8 cellular contexts compared by ENCODE assay signal in the genomic region with DNA sequence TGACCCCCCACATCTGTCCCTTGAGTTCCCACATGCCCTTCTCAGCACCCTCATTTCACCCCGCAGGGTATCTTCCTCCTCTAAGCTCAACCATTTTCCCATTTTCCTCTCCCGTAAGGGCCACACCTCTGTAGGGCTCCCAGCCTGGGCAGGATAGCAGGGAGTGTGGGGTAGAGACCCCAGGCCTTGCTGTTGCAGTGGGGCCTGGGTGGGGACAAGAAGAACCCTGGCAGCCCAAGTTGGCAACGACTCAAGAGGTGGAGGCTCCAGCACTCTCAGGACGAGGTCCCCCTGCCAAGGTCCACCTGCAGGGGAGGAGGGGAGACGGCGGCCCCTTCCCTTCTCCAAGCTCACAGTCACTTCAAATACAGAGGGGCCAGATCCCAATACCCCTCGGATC. TPM values are rescaled to one million over a fixed set of nuclear protein-coding genes. Genes with fewer than 3 reads are reported as not detected.
DNase-seq lines count a peak whose midpoint lies in the region; ATAC-seq, FAIRE-seq and TF ChIP-seq lines count a peak whose summit lies in the region.

No MANE protein-coding gene starts in this region.

- no peak for ATAC-seq in K562
- ATAC-seq in GM21737 (IDR thresholded peaks at IDR 0.05; ENCODE audit: unreplicated experiment) = no peak

- TF ChIP-seq RAD21 in K562 (CRISPR knock-in tag; conservative IDR thresholded peaks at IDR 0.05 in 1 of 2, IDR thresholded peaks at IDR 0.05 in 1 of 2) = no peak

- H3K36me3 Mint-ChIP-seq in activated T-cell treated with anti-CD3 and anti-CD28 coated beads, Interleukin-2, amount 50 U/mL, for 24 hours (ENCODE audit: low read depth) = no peaks in the 10 kb centered on the region

- intact Hi-C loops in K562 (cut with micrococcal nuclease) = no loop called here
- intact Hi-C loops in transverse colon (cut with DNase I; ENCODE audit: low total_unique reads) = no loop called here

- TF ChIP-seq CTCF in K562 (IDR thresholded peaks at IDR 0.05 in 2 of 3, conservative IDR thresholded peaks at IDR 0.05 in 1 of 3; ENCODE audit: insufficient read depth in 2 of 3, low read depth in 1 of 3, low read length in 3 of 3) (no peak), transverse colon (IDR thresholded peaks at IDR 0.05) (no peak)

- H3K4me1 Mint-ChIP-seq in activated T-cell treated with anti-CD3 and anti-CD28 coated beads, Interleukin-2, amount 50 U/mL, for 24 hours (ENCODE audit: low read depth) = peaks cover 5% of the 10 kb centered on the region

- FAIRE-seq in K562 (lab: Jason Lieb, UNC) = no peak

- no peak overlapping the region; a peak in 1 of 4 replicates for H3K9ac ChIP-seq in K562 (ENCODE audit: insufficient read depth in 1 of 2, low read depth in 2 of 2, low read length in 2 of 2)

- no peak for TF ChIP-seq POLR2A in K562 (conservative IDR thresholded peaks at IDR 0.05)
- no peak for TF ChIP-seq POLR2A in transverse colon (IDR thresholded peaks at IDR 0.05)

- DNase-seq in activated T-cell treated with anti-CD3 and anti-CD28 coated beads, Interleukin-2, amount 50 U/mL, for 24 hours = no peak
- DNase-seq in activated T-cell treated with anti-CD3 and anti-CD28 coated beads for 4 hours = no peak
- peak in 1 of 4 experiments; percentile 8 for DNase-seq in K562 (ENCODE audit: extremely low read depth in 1 of 4, low spot score in 3 of 4)
- DNase-seq in mesenteric fat pad (ENCODE audit: low spot score) = peak; percentile 67
- peak; percentile 11 for DNase-seq in transverse colon
- no peak for DNase-seq in Ammon's horn (ENCODE audit: low spot score)
- DNase-seq in COLO668 (lab: John Stamatoyannopoulos, UW; ENCODE audit: unreplicated experiment) = no peak

- no peak overlapping the region for H3K27ac Mint-ChIP-seq in activated T-cell treated with anti-CD3 and anti-CD28 coated beads, Interleukin-2, amount 50 U/mL, for 24 hours

- H3K4me3 ChIP-seq in K562 (no peak overlapping the region), transverse colon (peak overlapping the region in 1 of 4 donors; percentile 77)

- H3K9me3 Mint-ChIP-seq in activated T-cell treated with anti-CD3 and anti-CD28 coated beads, Interleukin-2, amount 50 U/mL, for 24 hours = no peaks in the 10 kb centered on the region

- TF ChIP-seq EP300 in K562 (IDR thresholded peaks at IDR 0.05; ENCODE audit: low read length) (no peak), transverse colon (IDR thresholded peaks at IDR 0.05; ENCODE audit: low read depth) (no peak)

- peaks cover 12 to 24% of the 10 kb centered on the region in 2 experiments for H3K4me1 ChIP-seq in K562 (replicated peaks in 1 of 2; ENCODE audit: control insufficient read depth in 2 of 2, insufficient read depth in 2 of 2, low read length in 2 of 2)
- peaks cover 9 to 45% (median 29%) of the 10 kb centered on the region in 4 donors for H3K4me1 ChIP-seq in transverse colon

- H3K9me1 ChIP-seq in K562 (ENCODE audit: control insufficient read depth, insufficient read depth, low read length) = no peaks in the 10 kb centered on the region

- H3K27me3 Mint-ChIP-seq in activated T-cell treated with anti-CD3 and anti-CD28 coated beads, Interleukin-2, amount 50 U/mL, for 24 hours = peaks cover 41% of the 10 kb centered on the region

- H3K36me3 ChIP-seq in K562 (ENCODE audit: control insufficient read depth, insufficient read depth, low read length) (no peaks in the 10 kb centered on the region), transverse colon (no peaks in the 10 kb centered on the region)

- H4K20me1 ChIP-seq in K562 (replicated peaks; ENCODE audit: control insufficient read depth, insufficient read depth, low read length) = no peaks in the 10 kb centered on the region

- CTCF ChIA-PET in K562 (lab: Yijun Ruan, JAX; ENCODE audit: low intra/inter-chr PET ratio) = interaction anchor here (0.9 to 6.8 kb wide), 3 partner anchors 25 to 94 kb away, joined by 3 to 147 read pairs (median 14); a partner anchor contains a TSS

- peak overlapping the region; percentile 92 for H2AFZ ChIP-seq in K562 (ENCODE audit: low read depth, low read length)

- BruUV-seq in K562 (replicated peaks; lab: Mats Ljungman, UMichigan) = no TSS peak

- in situ Hi-C loops in K562 (cut with MboI) (loop anchor here (5.0 kb wide), 1 partner anchor 65 kb away; no protein-coding TSS in a partner anchor), transverse colon (cut with MboI; ENCODE audit: low pct_ligation_motif_present in 1 of 4, low pct_unique_long_range_greater_than_20kb in 1 of 4, low sequenced_read_pairs in 3 of 4) (loop anchor here in 1 of 4 donors (10.0 kb wide), 1 partner anchor 67 kb away; a partner anchor contains a TSS)

- no peaks in the 10 kb centered on the region for H3K9me3 ChIP-seq in K562 (replicated peaks; ENCODE audit: control insufficient read depth, insufficient read depth, low read depth, low read length)
- no peaks in the 10 kb centered on the region for H3K9me3 ChIP-seq in transverse colon

- peak overlapping the region; percentile 52 for H3K4me3 Mint-ChIP-seq in activated T-cell treated with anti-CD3 and anti-CD28 coated beads, Interleukin-2, amount 50 U/mL, for 24 hours

- WGBS in K562 (ENCODE audit: insufficient coverage, low coverage, missing lambda C conversion rate) = 53% methylated on average over 3 of the region's 7 CpGs
- 47% methylated on average over 7 of the region's 7 CpGs; no CpG with 5 or more reads in 1 of the 2 donors for WGBS in transverse colon (ENCODE audit: low coverage in 1 of 2), 2 donors

- H3K79me2 ChIP-seq in K562 (ENCODE audit: control insufficient read depth, insufficient read depth, low read length) = no peaks in the 10 kb centered on the region

- H3K27ac ChIP-seq in K562 (ENCODE audit: extremely low read depth, low read depth, low read length) = no peak overlapping the region
- peak overlapping the region; percentile 78 to 87 (median 80) for H3K27ac ChIP-seq in transverse colon

- peak overlapping the region; percentile 72 for H3K4me2 ChIP-seq in K562 (ENCODE audit: insufficient read depth, low read length)

- POLR2A ChIA-PET in K562 (lab: Yijun Ruan, JAX) = no interaction called here

- H3K27me3 ChIP-seq in K562 (ENCODE audit: control insufficient read depth in 2 of 2, insufficient read depth in 2 of 2, low read length in 2 of 2) (peaks cover 0 to 8% of the 10 kb centered on the region in 2 experiments; a peak in 2 of 5 replicates), transverse colon (peaks cover 11% of the 10 kb centered on the region)

TF ChIP-seq in K562, 482 proteins besides CTCF, POLR2A, EP300 and RAD21 (continues in another document):
- no peak for TF ChIP-seq ZNF76 (CRISPR knock-in tag; IDR thresholded peaks at IDR 0.05; ENCODE audit: borderline replicate concordance)
- no peak for TF ChIP-seq TBP (optimal IDR thresholded peaks at IDR 0.05; ENCODE audit: low read depth, low read length)
- no peak for TF ChIP-seq NR3C1 (CRISPR knock-in tag; IDR thresholded peaks at IDR 0.05)
- TF ChIP-seq ZSCAN29 (IDR thresholded peaks at IDR 0.05) = no peak
- no peak for TF ChIP-seq ZNF436 (CRISPR knock-in tag; IDR thresholded peaks at IDR 0.05)
- TF ChIP-seq, protein P1, sequence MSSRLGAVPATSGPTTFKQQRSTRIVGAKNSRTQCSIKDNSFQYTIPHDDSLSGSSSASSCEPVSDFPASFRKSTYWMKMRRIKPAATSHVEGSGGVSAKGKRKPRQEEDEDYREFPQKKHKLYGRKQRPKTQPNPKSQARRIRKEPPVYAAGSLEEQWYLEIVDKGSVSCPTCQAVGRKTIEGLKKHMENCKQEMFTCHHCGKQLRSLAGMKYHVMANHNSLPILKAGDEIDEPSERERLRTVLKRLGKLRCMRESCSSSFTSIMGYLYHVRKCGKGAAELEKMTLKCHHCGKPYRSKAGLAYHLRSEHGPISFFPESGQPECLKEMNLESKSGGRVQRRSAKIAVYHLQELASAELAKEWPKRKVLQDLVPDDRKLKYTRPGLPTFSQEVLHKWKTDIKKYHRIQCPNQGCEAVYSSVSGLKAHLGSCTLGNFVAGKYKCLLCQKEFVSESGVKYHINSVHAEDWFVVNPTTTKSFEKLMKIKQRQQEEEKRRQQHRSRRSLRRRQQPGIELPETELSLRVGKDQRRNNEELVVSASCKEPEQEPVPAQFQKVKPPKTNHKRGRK (tag; IDR thresholded peaks at IDR 0.05) = no peak

RNA-seq across cellular contexts. Expression of a gene that starts 2.0 kb away (rescaled TPM):
- total RNA-seq in K562 (2011; cell fraction: chromatin; rRNA removed; ENCODE audit: low replicate concordance) = 0.62 and 2.3 TPM in 2 replicates
- 0.79 and 2.2 TPM in 2 replicates for total RNA-seq in K562 (2011; cell fraction: nucleolus; rRNA removed)
- total RNA-seq in K562 (2011; cell fraction: nucleoplasm; rRNA removed) = 0.44 and 1.2 TPM in 2 replicates
- total RNA-seq in K562 (2014; rRNA removed) = 0.32 TPM in 1 of 2 replicates, not detected in the other
- 0.10 and 0.18 TPM in 2 replicates for total RNA-seq in K562 (2014; rRNA removed; fragmentation: Illumina TruSeq; extraction: Trizol)
- total RNA-seq in K562 (2015; rRNA removed; fragmentation: Illumina TruSeq; extraction: Trizol) = 0.14 and 0.23 TPM in 2 replicates
- 0.40 and 0.47 TPM in 2 replicates for total RNA-seq in K562 (2021)
- polyA plus RNA-seq in K562 (2011; rRNA removed) = 0.22 and 1.1 TPM in 2 replicates
- 1.3 and 3.2 TPM in 2 replicates for polyA plus RNA-seq in K562 (2011; cell fraction: cytosol; rRNA removed)
- 1.1 and 1.2 TPM in 2 replicates for polyA plus RNA-seq in K562 (2011; cell fraction: nucleus; rRNA removed)
- 0.73 and 2.3 TPM in 2 replicates for polyA plus RNA-seq in K562 (2012)
- 2.1 and 2.6 TPM in 2 replicates for polyA plus RNA-seq in K562 (2014; fragmentation: Illumina TruSeq; extraction: Trizol)
- polyA plus RNA-seq in K562 (2014; fragmentation: Nextera tagmentation; extraction: Ambion mirVana) = under 1 TPM; 0.59 to 0.81 TPM
- polyA plus RNA-seq in K562 (2014; rRNA removed) = 0.09 and 0.49 TPM in 2 replicates
- 0.32 and 0.60 TPM in 2 replicates for polyA minus RNA-seq in K562 (2011; rRNA and poly(A)+ RNA removed)
- polyA minus RNA-seq in K562 (2011; cell fraction: cytosol; rRNA and poly(A)+ RNA removed) = 0.64 and 2.3 TPM in 2 replicates
- polyA minus RNA-seq in K562 (2011; cell fraction: nucleus; rRNA and poly(A)+ RNA removed) = 1.1 and 3.0 TPM in 2 replicates
- total RNA-seq in mesenteric fat pad = not detected
- total RNA-seq in transverse colon = 1 to 10 TPM in 2 of 4 donors, not detected in 2; 1.9 to 3.7 TPM

Comparison
In these comparisons a context has a peak if more than half of its experiments do, and no peak if none do; other contexts are left out.
1. DNase-seq: peak in mesenteric fat pad (single experiment) and transverse colon (single experiment); none in activated T-cell treated with anti-CD3 and anti-CD28 coated beads, Interleukin-2, amount 50 U/mL, for 24 hours (single experiment), activated T-cell treated with anti-CD3 and anti-CD28 coated beads for 4 hours (single experiment), Ammon's horn (single experiment) and COLO668 (single experiment).